ENCODE assay signal across 23 cellular contexts in genomic region chr2:167955264-167955906, GRCh38.
"Had no signal": no experiment of that assay in that cellular context is flagged by ENCODE, and none has a peak within 500 bp of the region (broad histone marks: within the 10 kb centered on the region; RNA-seq: fewer than 3 reads in every experiment).

No MANE protein-coding gene starts in this region.

- DNase-seq: dermis blood vessel endothelial cell; dorsolateral prefrontal cortex; effector CD4-positive, alpha-beta T cell; effector memory CD4-positive, alpha-beta T cell; foreskin keratinocyte; heart left ventricle; hypothalamus; immature natural killer cell; islet precursor cell; kidney; kidney glomerular epithelial cell; left colon; left lung; left ventricle myocardium superior; lower lobe of right lung; mesenchymal stem cell; midbrain had no signal

- H3K9me3 Mint-ChIP-seq: immature natural killer cell had no signal

- H3K9me3 ChIP-seq: esophagus muscularis mucosa, gastroesophageal sphincter, left lung, lower lobe of right lung had no signal

- H3K4me3 Mint-ChIP-seq: immature natural killer cell had no signal

- FAIRE-seq: colon, endothelial cell of umbilical vein, kidney had no signal

- H3K4me3 ChIP-seq: coronary artery, dorsolateral prefrontal cortex, esophagus muscularis mucosa, gastroesophageal sphincter, heart left ventricle, hepatocyte, left lung, lower lobe of right lung had no signal

- H3K27ac Mint-ChIP-seq: immature natural killer cell had no signal

- ATAC-seq: foreskin keratinocyte, gastroesophageal sphincter, heart left ventricle, left colon, left lung, left ventricle myocardium superior, lower lobe of right lung had no signal

- H2AFZ ChIP-seq: hepatocyte had no signal

- H3K27ac ChIP-seq: coronary artery, dorsolateral prefrontal cortex, esophagus muscularis mucosa, foreskin keratinocyte, gastroesophageal sphincter, heart left ventricle, hepatocyte, left lung, lower lobe of right lung had no signal

- H3K4me2 ChIP-seq: hepatocyte had no signal

- H3K79me2 ChIP-seq: hepatocyte had no signal

- H3K4me1 ChIP-seq: foreskin keratinocyte, heart left ventricle, left lung, lower lobe of right lung had no signal

- H3K27me3 ChIP-seq: dorsolateral prefrontal cortex, esophagus muscularis mucosa, foreskin keratinocyte, gastroesophageal sphincter, heart left ventricle, hepatocyte, left lung had no signal

- H3K36me3 ChIP-seq: esophagus muscularis mucosa, left lung, lower lobe of right lung had no signal
